Comparison of ENCODE assay signal across 22 cellular contexts in the genomic region with DNA sequence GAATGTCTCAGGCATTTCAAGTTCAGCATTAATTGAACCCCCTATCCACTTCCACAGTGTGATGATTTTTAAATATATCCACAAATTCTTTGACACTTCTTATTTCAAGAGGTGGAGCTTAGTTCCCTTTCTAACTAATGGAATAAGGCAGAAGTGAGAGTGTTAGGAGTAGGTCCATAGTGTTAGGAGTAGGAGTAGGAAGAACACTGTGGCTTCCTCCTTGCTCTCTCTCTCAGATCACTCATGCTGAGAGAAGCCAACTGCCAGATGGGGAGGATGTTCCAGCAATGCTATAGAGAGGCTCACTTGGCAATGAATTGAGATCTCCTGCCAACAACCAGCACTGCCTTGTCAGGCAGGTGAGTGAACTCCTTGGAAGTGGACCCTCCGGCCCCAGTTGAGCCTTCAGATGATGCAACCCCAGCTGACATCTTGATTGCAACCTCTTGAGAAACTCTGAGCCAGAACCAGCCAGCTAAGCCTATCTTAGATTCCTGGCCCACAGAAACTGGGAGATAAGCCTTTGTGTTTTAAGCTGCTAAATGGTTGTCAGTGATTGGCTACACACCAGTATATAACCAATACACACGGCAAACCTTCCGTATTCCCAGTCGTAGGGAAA. TPM values are rescaled to one million over a fixed set of nuclear protein-coding genes. Genes with fewer than 3 reads are reported as not detected.
DNase-seq lines count a peak whose midpoint lies in the region; ATAC-seq and TF ChIP-seq lines count a peak whose summit lies in the region.
"Had no signal": no experiment of that assay in that cellular context is flagged by ENCODE, and none has a peak within 500 bp of the region (broad histone marks: within the 10 kb centered on the region; RNA-seq: fewer than 3 reads in every experiment).

No MANE protein-coding gene starts in this region.

- H3K4me1 ChIP-seq in Panc1 (ENCODE audit: control insufficient read depth, insufficient read depth, low read length): peaks cover 6% of the 10 kb centered on the region; the same call in 1 of the 2 replicates

- no peak for TF ChIP-seq CTCF in Panc1 (IDR thresholded peaks at IDR 0.05)

- H3K36me3 ChIP-seq in Panc1 (ENCODE audit: control insufficient read depth, insufficient read depth, low read length): no peaks in the 10 kb centered on the region

- POLR2A ChIA-PET in Panc1 (lab: Charles Lee): no interaction called here
- POLR2A ChIA-PET in HEK293T (lab: Yijun Ruan, JAX): interaction anchor here (1.3 kb wide), 1 partner anchor 45 kb away, joined by 3 read pairs; a partner anchor contains a TSS

- H3K27me3 ChIP-seq in Panc1 (ENCODE audit: control insufficient read depth, insufficient read depth, low read length): no peaks in the 10 kb centered on the region

- H3K27ac ChIP-seq in Panc1 (ENCODE audit: low read length): peak overlapping the region; percentile 39; the same call in 1 of the 2 replicates
- H3K27ac ChIP-seq: 22Rv1, GM23248, SK-N-MC had no signal

- no peak for ATAC-seq in Panc1
- ATAC-seq: GM12878 had no signal

- intact Hi-C loops in Panc1 (cut with micrococcal nuclease; ENCODE audit: unreplicated experiment): no loop called here

- in situ Hi-C loops in Panc1 (cut with HindIII; ENCODE audit: low pct_unique_long_range_greater_than_20kb, low sequenced_read_pairs): no loop called here

- H3K4me3 ChIP-seq in Panc1 (ENCODE audit: low read depth in 2 of 2, low read length in 2 of 2): no peak overlapping the region
- H3K4me3 ChIP-seq: GM12878, GM23248, SK-N-MC had no signal

- no TSS peak for BruUV-seq in Panc1 (replicated peaks; lab: Mats Ljungman, UMichigan)

- DNase-seq in DMS 273 (lab: John Stamatoyannopoulos, UW; ENCODE audit: unreplicated experiment) (peak; percentile 11), DMS 273 treated with DMSO at 0.1 percent for 48 hours (lab: John Stamatoyannopoulos, UW) (no peak), MV-4-11 (lab: John Stamatoyannopoulos, UW) (peak; percentile 54), Panc1 (ENCODE audit: low read depth, low spot score) (no peak), medulla oblongata (ENCODE audit: extremely low spot score) (peak; percentile 40), HEK293T (ENCODE audit: extremely low spot score) (no peak), NCI-H2081 (lab: John Stamatoyannopoulos, UW) (no peak)
- DNase-seq in activated CD4-positive, alpha-beta T cell treated with anti-CD3 and anti-CD28 coated beads, Interleukin-2, amount 50 U/mL, for 48 hours: no peak
- DNase-seq: AML-193; CD4-positive, alpha-beta T cell; DMS53; EL; GM23248; HCEC 1CT; KBM-7; NCI-H1048; NCI-H1436; NCI-H2029 treated with DMSO at 0.1 percent for 48 hours; NCI-H510A treated with DMSO at 0.1 percent for 48 hours had no signal

- CTCF ChIA-PET in Panc1 (lab: Charles Lee): no interaction called here
- CTCF ChIA-PET in HEK293T (lab: Yijun Ruan, JAX): no interaction called here

- H3K9me3 ChIP-seq in Panc1 (ENCODE audit: control insufficient read depth, insufficient read depth, low read depth, low read length): peaks cover 3% of the 10 kb centered on the region; the same call in 1 of the 2 replicates

TF ChIP-seq in HEK293T, 16 proteins besides CTCF, POLR2A, EP300 and RAD21:
- TF ChIP-seq HDGF (IDR thresholded peaks at IDR 0.05; ENCODE audit: borderline replicate concordance) (no peak), FOXA1 (IDR thresholded peaks at IDR 0.05) (no peak), BHLHE40 (IDR thresholded peaks at IDR 0.05; ENCODE audit: borderline replicate concordance) (no peak), ZNF384 (IDR thresholded peaks at IDR 0.05) (no peak), L3MBTL2 (conservative IDR thresholded peaks at IDR 0.05) (no peak)
- TF ChIP-seq, protein P1, sequence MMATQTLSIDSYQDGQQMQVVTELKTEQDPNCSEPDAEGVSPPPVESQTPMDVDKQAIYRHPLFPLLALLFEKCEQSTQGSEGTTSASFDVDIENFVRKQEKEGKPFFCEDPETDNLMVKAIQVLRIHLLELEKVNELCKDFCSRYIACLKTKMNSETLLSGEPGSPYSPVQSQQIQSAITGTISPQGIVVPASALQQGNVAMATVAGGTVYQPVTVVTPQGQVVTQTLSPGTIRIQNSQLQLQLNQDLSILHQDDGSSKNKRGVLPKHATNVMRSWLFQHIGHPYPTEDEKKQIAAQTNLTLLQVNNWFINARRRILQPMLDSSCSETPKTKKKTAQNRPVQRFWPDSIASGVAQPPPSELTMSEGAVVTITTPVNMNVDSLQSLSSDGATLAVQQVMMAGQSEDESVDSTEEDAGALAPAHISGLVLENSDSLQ (IDR thresholded peaks at IDR 0.05): no peak
TF ChIP-seq in HEK293T: peak in this region for 0.

RNA-seq across cellular contexts. Expression of a gene that starts 44.3 kb away (rescaled TPM):
- 80.8 TPM for total RNA-seq in Panc1 (2021; ENCODE audit: unreplicated experiment)
- 35.0 TPM for polyA plus RNA-seq in Panc1 (2012; ENCODE audit: insufficient read length)

Comparison
In these comparisons a context has a peak if more than half of its experiments do, and no peak if none do; other contexts are left out.
1. DNase-seq: peak in DMS 273 (single experiment), MV-4-11 (single experiment) and medulla oblongata (single experiment); none in DMS 273 treated with DMSO at 0.1 percent for 48 hours (single experiment), Panc1 (single experiment), activated CD4-positive, alpha-beta T cell treated with anti-CD3 and anti-CD28 coated beads, Interleukin-2, amount 50 U/mL, for 48 hours (0 of 2), HEK293T (single experiment) and NCI-H2081 (0 of 2).